ENCODE assay signal across 17 cellular contexts in the genomic region with DNA sequence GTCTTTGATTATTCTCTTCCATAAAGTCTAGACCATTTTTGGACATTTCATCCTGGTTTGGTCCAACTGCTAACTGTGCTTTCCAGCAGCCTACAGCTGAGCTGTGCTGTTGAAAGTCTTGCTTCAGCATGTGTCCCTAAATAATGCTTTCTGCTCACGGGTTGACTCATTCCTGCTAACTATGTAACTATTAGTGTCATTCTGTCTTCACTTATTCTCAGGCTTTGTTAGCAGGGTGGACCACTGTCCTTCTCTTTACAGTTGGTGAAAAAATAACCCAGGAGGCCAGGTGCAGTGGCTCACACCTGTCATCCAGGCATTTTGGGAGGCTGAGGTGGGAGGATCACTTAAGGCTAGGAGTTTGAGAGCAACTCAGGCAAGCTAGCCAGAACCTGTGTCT.
DNase-seq lines count a peak whose midpoint lies in the region; ATAC-seq and TF ChIP-seq lines count a peak whose summit lies in the region.
"Had no signal": no experiment of that assay in that cellular context is flagged by ENCODE, and none has a peak within 500 bp of the region (broad histone marks: within the 10 kb centered on the region; RNA-seq: fewer than 3 reads in every experiment).

No MANE protein-coding gene starts in this region.

- H3K27me3 ChIP-seq in GM06990 (replicated peaks; ENCODE audit: control insufficient read depth, insufficient read depth, low read length), result no peaks in the 10 kb centered on the region
- H3K27me3 ChIP-seq: upper lobe of left lung had no signal

- DNase-seq in GM06990 (ENCODE audit: extremely low read depth, insufficient read length) (peak; percentile 73), RPMI8226 (peak; percentile 39), NCI-H1417 (lab: John Stamatoyannopoulos, UW) (no peak)
- no peak for DNase-seq in T-helper 2 cell treated with Interferon-gamma antibody and Interleukin-4, amounts not matched to agents 5 μg/mL and 100 μg/mL, for 36 hours (ENCODE audit: low spot score)
- DNase-seq in central memory CD4-positive, alpha-beta T cell, result no peak
- DNase-seq: activated CD4-positive, alpha-beta T cell treated with anti-CD3 and anti-CD28 coated beads, Interleukin-2, amount 10 ng/mL, durations not matched to agents 7 days and 5 days; activated naive CD8-positive, alpha-beta T cell treated with anti-CD3 and anti-CD28 coated beads, Interleukin-2, amount 10 ng/mL, durations not matched to agents 7 days and 5 days; activated T-cell treated with anti-CD3 and anti-CD28 coated beads, Interleukin-2, amount 50 U/mL, for 1 hour; DND-41; islet precursor cell; NCI-H2029 treated with DMSO at 0.1 percent for 48 hours; stimulated activated naive B cell treated with anti-CD40 and anti-IgM and Interleukin-4, amounts not matched to agents 10 μg/mL and 1 μg/mL and 100 μg/mL, for 72 hours; upper lobe of left lung had no signal

- no peak overlapping the region for H3K4me3 ChIP-seq in GM06990 (replicated peaks; ENCODE audit: low read depth, low read length)
- H3K4me3 ChIP-seq: upper lobe of left lung had no signal

- no peak overlapping the region for H3K27ac Mint-ChIP-seq in T-helper 2 cell treated with Interferon-gamma antibody and Interleukin-4, amounts not matched to agents 5 μg/mL and 100 μg/mL, for 36 hours
- H3K27ac Mint-ChIP-seq: activated CD4-positive, alpha-beta T cell treated with anti-CD3 and anti-CD28 coated beads, Interleukin-2, amount 10 ng/mL, durations not matched to agents 7 days and 5 days; activated naive CD8-positive, alpha-beta T cell treated with anti-CD3 and anti-CD28 coated beads, Interleukin-2, amount 10 ng/mL, durations not matched to agents 7 days and 5 days; stimulated activated naive B cell treated with anti-CD40 and anti-IgM and Interleukin-4, amounts not matched to agents 10 μg/mL and 1 μg/mL and 100 μg/mL, for 72 hours had no signal

- no peaks in the 10 kb centered on the region for H3K36me3 Mint-ChIP-seq in T-helper 2 cell treated with Interferon-gamma antibody and Interleukin-4, amounts not matched to agents 5 μg/mL and 100 μg/mL, for 36 hours (ENCODE audit: low read depth)
- H3K36me3 Mint-ChIP-seq: activated naive CD8-positive, alpha-beta T cell treated with anti-CD3 and anti-CD28 coated beads, Interleukin-2, amount 10 ng/mL, durations not matched to agents 7 days and 5 days; stimulated activated naive B cell treated with anti-CD40 and anti-IgM and Interleukin-4, amounts not matched to agents 10 μg/mL and 1 μg/mL and 100 μg/mL, for 72 hours had no signal

- H3K4me3 Mint-ChIP-seq in T-helper 2 cell treated with Interferon-gamma antibody and Interleukin-4, amounts not matched to agents 5 μg/mL and 100 μg/mL, for 36 hours, result no peak overlapping the region
- H3K4me3 Mint-ChIP-seq: activated CD4-positive, alpha-beta T cell treated with anti-CD3 and anti-CD28 coated beads, Interleukin-2, amount 10 ng/mL, durations not matched to agents 7 days and 5 days; activated naive CD8-positive, alpha-beta T cell treated with anti-CD3 and anti-CD28 coated beads, Interleukin-2, amount 10 ng/mL, durations not matched to agents 7 days and 5 days; central memory CD8-positive, alpha-beta T cell; stimulated activated naive B cell treated with anti-CD40 and anti-IgM and Interleukin-4, amounts not matched to agents 10 μg/mL and 1 μg/mL and 100 μg/mL, for 72 hours had no signal

- no peaks in the 10 kb centered on the region for H3K36me3 ChIP-seq in GM06990 (ENCODE audit: control insufficient read depth, insufficient read depth, low read length)
- H3K36me3 ChIP-seq: upper lobe of left lung had no signal

- ATAC-seq in GM19455 (IDR thresholded peaks at IDR 0.05; ENCODE audit: unreplicated experiment), result peak; percentile 68
- peak; percentile 58 for ATAC-seq in HG03045 (IDR thresholded peaks at IDR 0.05; ENCODE audit: unreplicated experiment)
- ATAC-seq in GM18861 (IDR thresholded peaks at IDR 0.05; ENCODE audit: unreplicated experiment), result no peak
- ATAC-seq: stimulated activated naive B cell treated with anti-CD40 and anti-IgM and Interleukin-4, amounts not matched to agents 10 μg/mL and 1 μg/mL and 100 μg/mL, for 72 hours had no signal

- H3K27me3 Mint-ChIP-seq in T-helper 2 cell treated with Interferon-gamma antibody and Interleukin-4, amounts not matched to agents 5 μg/mL and 100 μg/mL, for 36 hours (ENCODE audit: low read depth), result peaks cover 27% of the 10 kb centered on the region

- TF ChIP-seq CTCF in GM06990 (IDR thresholded peaks at IDR 0.05; ENCODE audit: insufficient read depth, low read length, poor library complexity, severe bottlenecking), result no peak

- no peaks in the 10 kb centered on the region for H3K9me3 Mint-ChIP-seq in T-helper 2 cell treated with Interferon-gamma antibody and Interleukin-4, amounts not matched to agents 5 μg/mL and 100 μg/mL, for 36 hours
- H3K9me3 Mint-ChIP-seq: activated CD4-positive, alpha-beta T cell treated with anti-CD3 and anti-CD28 coated beads, Interleukin-2, amount 10 ng/mL, durations not matched to agents 7 days and 5 days; activated naive CD8-positive, alpha-beta T cell treated with anti-CD3 and anti-CD28 coated beads, Interleukin-2, amount 10 ng/mL, durations not matched to agents 7 days and 5 days had no signal

- H3K4me1 Mint-ChIP-seq in T-helper 2 cell treated with Interferon-gamma antibody and Interleukin-4, amounts not matched to agents 5 μg/mL and 100 μg/mL, for 36 hours (ENCODE audit: low read depth), result no peaks in the 10 kb centered on the region
- H3K4me1 Mint-ChIP-seq: activated CD4-positive, alpha-beta T cell treated with anti-CD3 and anti-CD28 coated beads, Interleukin-2, amount 10 ng/mL, durations not matched to agents 7 days and 5 days; activated naive CD8-positive, alpha-beta T cell treated with anti-CD3 and anti-CD28 coated beads, Interleukin-2, amount 10 ng/mL, durations not matched to agents 7 days and 5 days; central memory CD8-positive, alpha-beta T cell had no signal

Comparison
In these comparisons a context has a peak if more than half of its experiments do, and no peak if none do; other contexts are left out.
1. DNase-seq: peak in GM06990 (single experiment) and RPMI8226 (single experiment); none in T-helper 2 cell treated with Interferon-gamma antibody and Interleukin-4, amounts not matched to agents 5 μg/mL and 100 μg/mL, for 36 hours (single experiment), central memory CD4-positive, alpha-beta T cell (single experiment) and NCI-H1417 (0 of 3).